ENCODE assay signal across 15 cellular contexts in the genomic region with DNA sequence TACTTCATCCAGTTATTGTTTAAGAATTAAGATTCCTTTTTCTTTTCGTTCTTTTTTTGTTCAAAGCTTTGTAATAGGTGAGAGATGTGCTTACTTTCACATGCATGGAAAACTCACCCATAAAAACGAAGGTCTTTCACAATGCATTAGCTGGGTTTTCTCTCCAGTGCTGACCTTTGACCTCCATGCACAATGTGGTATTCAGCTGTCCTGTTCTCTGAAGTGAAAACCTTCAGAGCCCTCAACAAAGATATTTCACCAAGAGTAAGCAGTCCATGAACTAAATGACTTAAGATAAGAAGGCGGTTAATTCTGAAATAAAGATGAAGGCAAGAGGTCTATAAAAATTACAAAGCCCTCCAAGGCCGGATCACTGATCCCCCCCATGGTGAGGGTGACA.
A peak's percentile ranks its signal among the peaks of the same experiment; 100 is the strongest.
DNase-seq lines count a peak whose midpoint lies in the region; ATAC-seq and TF ChIP-seq lines count a peak whose summit lies in the region.
"Had no signal": no experiment of that assay in that cellular context is flagged by ENCODE, and none has a peak within 500 bp of the region (broad histone marks: within the 10 kb centered on the region; RNA-seq: fewer than 3 reads in every experiment).

No MANE protein-coding gene starts in this region.

- H3K4me3 ChIP-seq in HUES48 (ENCODE audit: low read depth, low read length): no peak overlapping the region
- no peak overlapping the region for H3K4me3 ChIP-seq in ascending aorta
- no peak overlapping the region for H3K4me3 ChIP-seq in fibroblast of villous mesenchyme (ENCODE audit: low read depth, low read length)
- no peak overlapping the region for H3K4me3 ChIP-seq in skeletal muscle satellite cell (ENCODE audit: low read length)
- H3K4me3 ChIP-seq: body of pancreas, esophagus squamous epithelium, suprapubic skin had no signal

- H3K36me3 ChIP-seq in HUES48 (ENCODE audit: control insufficient read depth, insufficient read depth, low read length) (no peaks in the 10 kb centered on the region), ascending aorta (no peaks in the 10 kb centered on the region), skeletal muscle satellite cell (ENCODE audit: insufficient read depth, low read length) (peaks cover 24% of the 10 kb centered on the region)
- H3K36me3 ChIP-seq: esophagus squamous epithelium, suprapubic skin had no signal

- H3K9ac ChIP-seq in HUES48 (ENCODE audit: low read depth, low read length) (no peak overlapping the region), skeletal muscle satellite cell (ENCODE audit: low read depth, low read length) (peak overlapping the region; percentile 69)

- H3K27me3 ChIP-seq in HUES48 (ENCODE audit: control insufficient read depth, insufficient read depth, low read length) (no peaks in the 10 kb centered on the region), ascending aorta (no peaks in the 10 kb centered on the region), skeletal muscle satellite cell (ENCODE audit: control insufficient read depth, insufficient read depth, low read length) (no peaks in the 10 kb centered on the region)
- H3K27me3 ChIP-seq: body of pancreas, esophagus squamous epithelium, suprapubic skin had no signal

- DNase-seq in ascending aorta (ENCODE audit: low spot score in 2 of 2) (no peak), fibroblast of villous mesenchyme (ENCODE audit: low read depth) (peak; percentile 96), GF-D8 (lab: John Stamatoyannopoulos, UW) (no peak), globus pallidus (ENCODE audit: low spot score) (no peak)
- DNase-seq: activated CD4-positive, alpha-beta T cell treated with anti-CD3 and anti-CD28 coated beads for 4 hours; body of pancreas; CD4-positive, CD25-positive, alpha-beta regulatory T cell; esophagus squamous epithelium; KBM-7; NCI-H187 had no signal

- H3K9me3 ChIP-seq in HUES48 (ENCODE audit: control insufficient read depth, insufficient read depth, low read length): no peaks in the 10 kb centered on the region
- H3K9me3 ChIP-seq in ascending aorta: no peaks in the 10 kb centered on the region
- H3K9me3 ChIP-seq in skeletal muscle satellite cell (replicated peaks; ENCODE audit: low read length): no peaks in the 10 kb centered on the region
- H3K9me3 ChIP-seq: body of pancreas, esophagus squamous epithelium, suprapubic skin had no signal

- ATAC-seq in HG02763 (IDR thresholded peaks at IDR 0.05; ENCODE audit: unreplicated experiment): no peak
- ATAC-seq in HG02642 (IDR thresholded peaks at IDR 0.05; ENCODE audit: poor library complexity, unreplicated experiment): no peak
- ATAC-seq: body of pancreas had no signal

- H3K27ac ChIP-seq in HUES48 (ENCODE audit: low read depth, low read length): peak overlapping the region; percentile 57
- H3K27ac ChIP-seq in ascending aorta: peak overlapping the region; percentile 97 to 98
- H3K27ac ChIP-seq: body of pancreas, suprapubic skin had no signal

- TF ChIP-seq CTCF in ascending aorta (IDR thresholded peaks at IDR 0.05) (no peak), fibroblast of villous mesenchyme (IDR thresholded peaks at IDR 0.05; ENCODE audit: insufficient read depth, low read depth, low read length) (no peak)

- peak overlapping the region; percentile 57 for H3K4me2 ChIP-seq in skeletal muscle satellite cell (ENCODE audit: low read length)

- intact Hi-C loops in ascending aorta (cut with DNase I): loop anchor here (2.0 kb wide), 2 partner anchors 39 to 41 kb away; no protein-coding TSS in a partner anchor

- H3K4me1 ChIP-seq in HUES48 (ENCODE audit: control insufficient read depth, insufficient read depth, low read length) (peaks cover 66% of the 10 kb centered on the region), ascending aorta (peaks cover 33 to 92% of the 10 kb centered on the region in 2 donors), skeletal muscle satellite cell (ENCODE audit: control insufficient read depth, insufficient read depth, low read length) (peaks cover 99% of the 10 kb centered on the region)
- H3K4me1 ChIP-seq: body of pancreas had no signal
